Comparison of ENCODE assay signal across 7 cellular contexts in genomic region chrX:63754141-63754859, GRCh38. TPM values are rescaled to one million over a fixed set of nuclear protein-coding genes. Genes with fewer than 3 reads are reported as not detected.
DNase-seq lines count a peak whose midpoint lies in the region; ATAC-seq and TF ChIP-seq lines count a peak whose summit lies in the region.

No MANE protein-coding gene starts in this region.

- POLR2A ChIA-PET in PC-9 (lab: Charles Lee; ENCODE audit: unreplicated experiment): interaction anchor here (0.5 to 0.7 kb wide), 3 partner anchors 11 to 704 kb away, joined by 3 to 4 read pairs (median 3); no protein-coding TSS in a partner anchor

- H3K9me2 ChIP-seq in PC-9 (ENCODE audit: insufficient read depth): no peaks in the 10 kb centered on the region

- H3K36me3 ChIP-seq in PC-9 (ENCODE audit: low read depth): no peaks in the 10 kb centered on the region
- H3K36me3 ChIP-seq in iPS-20b (ENCODE audit: insufficient read depth, low read depth, low read length): no peaks in the 10 kb centered on the region

- H3K27me3 ChIP-seq in PC-9 (ENCODE audit: insufficient read depth, low read depth): no peaks in the 10 kb centered on the region
- no peaks in the 10 kb centered on the region for H3K27me3 ChIP-seq in iPS-20b (ENCODE audit: insufficient read depth, low read length)

- peak overlapping the region; percentile 49; the same call in 1 of the 2 replicates for H3K27ac ChIP-seq in PC-9
- H3K27ac ChIP-seq in iPS-20b (ENCODE audit: low read length): no peak overlapping the region

- H3K4me3 ChIP-seq in PC-9: peak overlapping the region; percentile 65
- H3K4me3 ChIP-seq in iPS-20b (ENCODE audit: low read length): peak overlapping the region; percentile 88

- peak overlapping the region; percentile 85 for H3K9ac ChIP-seq in iPS-20b (ENCODE audit: low read depth, low read length)

- H3K4me2 ChIP-seq in PC-9: peak overlapping the region; percentile 87

- H4K20me1 ChIP-seq in PC-9 (ENCODE audit: insufficient read depth): no peaks in the 10 kb centered on the region

- CTCF ChIA-PET in PC-9 (lab: Charles Lee): interaction anchor here (0.6 to 0.8 kb wide), 2 partner anchors 40 to 364 kb away, joined by 3 to 4 read pairs; no protein-coding TSS in a partner anchor

- TF ChIP-seq CTCF in PC-9 (conservative IDR thresholded peaks at IDR 0.05): no peak

- H3K79me2 ChIP-seq in PC-9 (ENCODE audit: low read depth): no peaks in the 10 kb centered on the region

- H2AFZ ChIP-seq in PC-9: peak overlapping the region; percentile 84

- H3K9me3 ChIP-seq in PC-9 (ENCODE audit: insufficient read depth, low read depth) (no peaks in the 10 kb centered on the region), iPS-20b (ENCODE audit: insufficient read depth, low read depth, low read length) (no peaks in the 10 kb centered on the region)

- H3F3A ChIP-seq in PC-9 (ENCODE audit: insufficient read depth, low read depth): no peaks in the 10 kb centered on the region

- peak; percentile 38 for ATAC-seq in GM18867 (IDR thresholded peaks at IDR 0.05; ENCODE audit: unreplicated experiment)
- peak; percentile 24 for ATAC-seq in HG02763 (IDR thresholded peaks at IDR 0.05; ENCODE audit: unreplicated experiment)

- DNase-seq in PC-9 (peak in 1 of 2 experiments; percentile 12), amniotic epithelial cell (ENCODE audit: low read depth) (peak; percentile 10), HPDE6-E6E7 (ENCODE audit: extremely low spot score) (no peak)
- DNase-seq in stimulated activated CD4-positive, alpha-beta T cell treated with anti-CD3 and anti-CD28 coated beads, Interleukin-2, amount 100 ng/mL, for 24 hours: peak; percentile 16 to 32

- intact Hi-C loops in PC-9 (cut with micrococcal nuclease; ENCODE audit: unreplicated experiment): loop anchor here (10.0 kb wide), 1 partner anchor 189 kb away; no protein-coding TSS in a partner anchor

- H3K4me1 ChIP-seq in PC-9 (replicated peaks; ENCODE audit: insufficient read depth) (no peaks in the 10 kb centered on the region; the same call in 1 of the 2 replicates), iPS-20b (ENCODE audit: insufficient read depth, low read length) (peaks cover 23% of the 10 kb centered on the region; the same call in 1 of the 2 replicates)

- BruUV-seq in PC-9 (replicated peaks; lab: Mats Ljungman, UMichigan): no TSS peak

RNA-seq across cellular contexts. Expression of gene ARHGEF9, which starts 30.7 kb away (rescaled TPM):
- total RNA-seq in PC-9 (2021): 17.4 and 23.4 TPM in 2 replicates
